In genomic region chr20:15675813-15676484, GRCh38 we compare ENCODE assay signal across 25 cellular contexts.
"Had no signal": no experiment of that assay in that cellular context is flagged by ENCODE, and none has a peak within 500 bp of the region (broad histone marks: within the 10 kb centered on the region; RNA-seq: fewer than 3 reads in every experiment).

No MANE protein-coding gene starts in this region.

- H3K4me1 ChIP-seq: body of pancreas had no signal

- H3K27me3 ChIP-seq: body of pancreas had no signal

- ATAC-seq: activated CD8-positive, alpha-beta memory T cell treated with anti-CD3 and anti-CD28 coated beads, Interleukin-2, amount 10 ng/mL, durations not matched to agents 7 days and 5 days; body of pancreas; Panc1; Right ventricle myocardium inferior; WTC11 had no signal

- H3K9me3 ChIP-seq: body of pancreas had no signal

- H3K4me3 ChIP-seq: body of pancreas had no signal

- FAIRE-seq: bronchial epithelial cell had no signal

- DNase-seq: activated CD4-positive, alpha-beta T cell treated with anti-CD3 and anti-CD28 coated beads, Interleukin-2, amount 10 ng/mL, durations not matched to agents 24 days and 14 days; activated CD4-positive, alpha-beta T cell treated with anti-CD3 and anti-CD28 coated beads, Interleukin-2, amount 50 U/mL, for 48 hours; activated CD4-positive, CD25-positive, alpha-beta regulatory T cell treated with anti-CD3 and anti-CD28 coated beads, Interleukin-2, amount 50 U/mL, for 72 hours; activated CD8-positive, alpha-beta memory T cell treated with anti-CD3 and anti-CD28 coated beads, Interleukin-2, amount 10 ng/mL, durations not matched to agents 7 days and 5 days; activated effector memory CD4-positive, alpha-beta T cell treated with Interleukin-2 at 50 U/mL for 16 hours; activated naive CD4-positive, alpha-beta T cell; activated T-cell treated with anti-CD3 and anti-CD28 coated beads, Interleukin-2, amount 50 U/mL, for 24 hours; aorta; body of pancreas; central memory CD4-positive, alpha-beta T cell; MM.1S; NCI-H1105; NCI-H1436; NCI-H1694 treated with DMSO at 0.1 percent for 48 hours; NCI-H2029 treated with DMSO at 0.1 percent for 48 hours; NCI-H2227 treated with DMSO at 0.1 percent for 48 hours; NCI-H446 treated with DMSO at 0.1 percent for 48 hours; NCI-H524 treated with DMSO at 0.1 percent for 48 hours; NCI-H82; RPMI8226; T-helper 9 cell had no signal

- H3K27ac ChIP-seq: body of pancreas had no signal
